19 cellular contexts compared by ENCODE assay signal in genomic region chr21:39021475-39021832, GRCh38.
DNase-seq lines count a peak whose midpoint lies in the region; ATAC-seq and TF ChIP-seq lines count a peak whose summit lies in the region.
"Had no signal": no experiment of that assay in that cellular context is flagged by ENCODE, and none has a peak within 500 bp of the region (broad histone marks: within the 10 kb centered on the region; RNA-seq: fewer than 3 reads in every experiment).

No MANE protein-coding gene starts in this region.

- no peak overlapping the region for H3K4me3 Mint-ChIP-seq in activated CD8-positive, alpha-beta memory T cell treated with anti-CD3 and anti-CD28 coated beads, Interleukin-2, amount 10 ng/mL, durations not matched to agents 7 days and 5 days
- no peak overlapping the region for H3K4me3 Mint-ChIP-seq in osteocyte (ENCODE audit: unreplicated experiment)
- H3K4me3 Mint-ChIP-seq: activated naive CD8-positive, alpha-beta T cell; activated T-cell treated with anti-CD3 and anti-CD28 coated beads, Interleukin-2, amount 50 U/mL, for 4 hours; CD4-positive, alpha-beta memory T cell; mesothelial cell of epicardium; stimulated activated naive CD8-positive, alpha-beta T cell treated with anti-CD3 and anti-CD28 coated beads, Interleukin-15, Interleukin-2, amounts not matched to agents 100 ng/mL and 50 ng/mL, for 24 hours had no signal

- H3K4ac ChIP-seq in trophoblast cell (ENCODE audit: low read depth, low read length) = no peak overlapping the region

- no peaks in the 10 kb centered on the region for H3K9me3 ChIP-seq in right cardiac atrium (ENCODE audit: control insufficient read depth, low read length)
- H3K9me3 ChIP-seq in esophagus muscularis mucosa = peaks cover 0 to 9% (median 0%) of the 10 kb centered on the region in 4 donors
- H3K9me3 ChIP-seq in trophoblast cell (ENCODE audit: insufficient read depth, low read depth, low read length) = peaks cover 4% of the 10 kb centered on the region
- no peaks in the 10 kb centered on the region for H3K9me3 ChIP-seq in right atrium auricular region

- peaks cover 3% of the 10 kb centered on the region for H3K79me1 ChIP-seq in trophoblast cell (ENCODE audit: low read length)

- no peak overlapping the region for H2BK120ac ChIP-seq in trophoblast cell (ENCODE audit: insufficient read depth, low read length, poor library complexity)

- TF ChIP-seq EP300 in esophagus muscularis mucosa (IDR thresholded peaks at IDR 0.05) = no peak

- H3K27me3 Mint-ChIP-seq in activated CD8-positive, alpha-beta memory T cell treated with anti-CD3 and anti-CD28 coated beads, Interleukin-2, amount 10 ng/mL, durations not matched to agents 7 days and 5 days = peaks cover 17% of the 10 kb centered on the region
- H3K27me3 Mint-ChIP-seq in osteocyte (ENCODE audit: unreplicated experiment) = no peaks in the 10 kb centered on the region

- H3K27me3 ChIP-seq in right cardiac atrium (ENCODE audit: control insufficient read depth, insufficient read depth) = no peaks in the 10 kb centered on the region
- no peaks in the 10 kb centered on the region for H3K27me3 ChIP-seq in esophagus muscularis mucosa
- H3K27me3 ChIP-seq in trophoblast cell (ENCODE audit: insufficient read depth, low read length) = no peaks in the 10 kb centered on the region
- no peaks in the 10 kb centered on the region for H3K27me3 ChIP-seq in right atrium auricular region
- H3K27me3 ChIP-seq: cardiac muscle cell had no signal

- H2AFZ ChIP-seq in trophoblast cell (ENCODE audit: insufficient read depth, low read length, poor library complexity) = no peak overlapping the region

- TF ChIP-seq CTCF in esophagus muscularis mucosa (IDR thresholded peaks at IDR 0.05) = no peak
- TF ChIP-seq CTCF in right atrium auricular region (IDR thresholded peaks at IDR 0.05) = no peak
- TF ChIP-seq CTCF in osteocyte (IDR thresholded peaks at IDR 0.05) = no peak

- no peaks in the 10 kb centered on the region for H3K36me3 Mint-ChIP-seq in activated CD8-positive, alpha-beta memory T cell treated with anti-CD3 and anti-CD28 coated beads, Interleukin-2, amount 10 ng/mL, durations not matched to agents 7 days and 5 days
- no peaks in the 10 kb centered on the region for H3K36me3 Mint-ChIP-seq in osteocyte (ENCODE audit: unreplicated experiment)
- H3K36me3 Mint-ChIP-seq: activated naive CD8-positive, alpha-beta T cell; CD4-positive, alpha-beta memory T cell; mesothelial cell of epicardium had no signal

- peak overlapping the region; percentile 26 for H4K8ac ChIP-seq in trophoblast cell (ENCODE audit: low read depth, low read length)

- DNase-seq in right cardiac atrium (no peak), left ventricle myocardium superior (no peak), esophagus muscularis mucosa (ENCODE audit: extremely low spot score) (no peak), trophoblast cell (no peak), NCI-H1694 (lab: John Stamatoyannopoulos, UW) (no peak), right atrium auricular region (ENCODE audit: low spot score) (no peak), osteocyte (ENCODE audit: extremely low spot score, unreplicated experiment) (no peak)
- no peak for DNase-seq in activated CD8-positive, alpha-beta memory T cell treated with anti-CD3 and anti-CD28 coated beads, Interleukin-2, amount 10 ng/mL, durations not matched to agents 7 days and 5 days
- DNase-seq: activated CD4-positive, alpha-beta T cell treated with anti-CD3 and anti-CD28 coated beads, Interleukin-2, amount 50 U/mL, for 48 hours; activated T-cell treated with anti-CD3 and anti-CD28 coated beads, Interleukin-2, amount 50 U/mL, for 4 hours; CD4-positive, alpha-beta memory T cell; MM.1S; NCI-H2029; NCI-H526 treated with DMSO at 0.1 percent for 48 hours; nucleus accumbens had no signal

- peak overlapping the region; percentile 36 for H2BK5ac ChIP-seq in trophoblast cell (ENCODE audit: low read depth, low read length, poor library complexity)

- ATAC-seq in right cardiac atrium = peak; percentile 2 to 7
- no peak for ATAC-seq in left ventricle myocardium superior
- no peak for ATAC-seq in activated CD8-positive, alpha-beta memory T cell treated with anti-CD3 and anti-CD28 coated beads, Interleukin-2, amount 10 ng/mL, durations not matched to agents 7 days and 5 days
- ATAC-seq: activated T-cell treated with anti-CD3 and anti-CD28 coated beads, Interleukin-2, amount 50 U/mL, for 4 hours had no signal

- peaks cover 5% of the 10 kb centered on the region for H3K4me1 Mint-ChIP-seq in activated CD8-positive, alpha-beta memory T cell treated with anti-CD3 and anti-CD28 coated beads, Interleukin-2, amount 10 ng/mL, durations not matched to agents 7 days and 5 days
- peaks cover 41% of the 10 kb centered on the region for H3K4me1 Mint-ChIP-seq in osteocyte (ENCODE audit: unreplicated experiment)

- H3K18ac ChIP-seq in trophoblast cell (ENCODE audit: low read length) = peak overlapping the region; percentile 17

- H3K27ac ChIP-seq in right cardiac atrium (ENCODE audit: low read length) = no peak overlapping the region
- peak overlapping the region; percentile 18 to 76 (median 69) for H3K27ac ChIP-seq in esophagus muscularis mucosa (replicated peaks in 1 of 4)
- no peak overlapping the region for H3K27ac ChIP-seq in trophoblast cell (ENCODE audit: low read depth, low read length)
- H3K27ac ChIP-seq in right atrium auricular region = no peak overlapping the region
- H3K27ac ChIP-seq: cardiac muscle cell had no signal

- 84% methylated on average over 7 of the region's 7 CpGs for WGBS in right cardiac atrium
- 81% methylated on average over 7 of the region's 7 CpGs for WGBS in esophagus muscularis mucosa
- no CpG with 5 or more reads among the region's 7 CpGs for WGBS in trophoblast cell (ENCODE audit: extremely low coverage, insufficient coverage, insufficient read length)

- peaks cover 7% of the 10 kb centered on the region for H3K4me1 ChIP-seq in right cardiac atrium (ENCODE audit: control insufficient read depth, insufficient read depth, low read length)
- peaks cover 35 to 36% (median 35%) of the 10 kb centered on the region in 4 donors for H3K4me1 ChIP-seq in esophagus muscularis mucosa
- H3K4me1 ChIP-seq in trophoblast cell (ENCODE audit: control insufficient read depth in 1 of 2, insufficient read depth in 2 of 2, low read length in 2 of 2) = peaks cover 18 to 23% of the 10 kb centered on the region in 2 experiments
- peaks cover 0 to 36% of the 10 kb centered on the region in 2 donors for H3K4me1 ChIP-seq in right atrium auricular region

- no peak overlapping the region for H3K4me2 ChIP-seq in trophoblast cell (ENCODE audit: low read length)

- TF ChIP-seq POLR2A in esophagus muscularis mucosa (IDR thresholded peaks at IDR 0.05; ENCODE audit: low read depth) = no peak

- H3K9me3 Mint-ChIP-seq in activated CD8-positive, alpha-beta memory T cell treated with anti-CD3 and anti-CD28 coated beads, Interleukin-2, amount 10 ng/mL, durations not matched to agents 7 days and 5 days (ENCODE audit: low read depth) = peaks cover 4% of the 10 kb centered on the region
- peaks cover 9% of the 10 kb centered on the region for H3K9me3 Mint-ChIP-seq in osteocyte (ENCODE audit: unreplicated experiment)
- H3K9me3 Mint-ChIP-seq: activated T-cell treated with anti-CD3 and anti-CD28 coated beads, Interleukin-2, amount 50 U/mL, for 4 hours had no signal

- intact Hi-C loops in right cardiac atrium (cut with DNase I) (loop anchor here in 1 of 4 donors (10.0 kb wide), 1 partner anchor 103 kb away; no protein-coding TSS in a partner anchor), left ventricle myocardium superior (cut with micrococcal nuclease) (no loop called here), esophagus muscularis mucosa (cut with DNase I) (no loop called here)

- H3K9ac ChIP-seq in trophoblast cell (ENCODE audit: low read length) = no peak overlapping the region

- CTCF ChIA-PET in activated CD8-positive, alpha-beta memory T cell treated with anti-CD3 and anti-CD28 coated beads, Interleukin-2, amount 10 ng/mL, durations not matched to agents 7 days and 5 days (lab: Charles Lee) = no interaction called here

- H3K4me3 ChIP-seq in right cardiac atrium (ENCODE audit: low read length) (no peak overlapping the region), esophagus muscularis mucosa (no peak overlapping the region), trophoblast cell (ENCODE audit: low read depth, low read length) (no peak overlapping the region), right atrium auricular region (no peak overlapping the region)
- H3K4me3 ChIP-seq: cardiac muscle cell had no signal

- H4K12ac ChIP-seq in trophoblast cell (ENCODE audit: low read depth, low read length) = no peak overlapping the region

- no peaks in the 10 kb centered on the region for H3K79me2 ChIP-seq in trophoblast cell (ENCODE audit: control insufficient read depth, insufficient read depth, low read length, poor library complexity)

- H3K14ac ChIP-seq in trophoblast cell (ENCODE audit: low read length) = no peak overlapping the region

- no peak overlapping the region for H2BK12ac ChIP-seq in trophoblast cell (ENCODE audit: low read length)

- no peaks in the 10 kb centered on the region for H3K36me3 ChIP-seq in esophagus muscularis mucosa
- H3K36me3 ChIP-seq in trophoblast cell (ENCODE audit: control insufficient read depth in 1 of 2, insufficient read depth in 2 of 2, low read length in 2 of 2) = no peaks in the 10 kb centered on the region
- no peaks in the 10 kb centered on the region for H3K36me3 ChIP-seq in right atrium auricular region
- H3K36me3 ChIP-seq: cardiac muscle cell had no signal

- H4K91ac ChIP-seq in trophoblast cell (ENCODE audit: low read depth, low read length) = peak overlapping the region; percentile 50

- H3K27ac Mint-ChIP-seq in activated CD8-positive, alpha-beta memory T cell treated with anti-CD3 and anti-CD28 coated beads, Interleukin-2, amount 10 ng/mL, durations not matched to agents 7 days and 5 days = no peak overlapping the region
- H3K27ac Mint-ChIP-seq in osteocyte (ENCODE audit: unreplicated experiment) = no peak overlapping the region
- H3K27ac Mint-ChIP-seq: activated naive CD8-positive, alpha-beta T cell; CD4-positive, alpha-beta memory T cell; stimulated activated naive CD8-positive, alpha-beta T cell treated with anti-CD3 and anti-CD28 coated beads, Interleukin-15, Interleukin-2, amounts not matched to agents 100 ng/mL and 50 ng/mL, for 24 hours had no signal

- no peak overlapping the region for H3K23ac ChIP-seq in trophoblast cell (ENCODE audit: low read length)

- no peak overlapping the region for H2AK5ac ChIP-seq in trophoblast cell (ENCODE audit: low read length)

Comparison
In these comparisons a context has a peak if more than half of its experiments do, and no peak if none do; other contexts are left out.
1. ATAC-seq: peak in right cardiac atrium (2 of 2); none in left ventricle myocardium superior (single experiment) and activated CD8-positive, alpha-beta memory T cell treated with anti-CD3 and anti-CD28 coated beads, Interleukin-2, amount 10 ng/mL, durations not matched to agents 7 days and 5 days (single experiment).
2. H3K27ac ChIP-seq: peak in esophagus muscularis mucosa (4 of 4); none in right cardiac atrium (single experiment), trophoblast cell (single experiment) and right atrium auricular region (0 of 2).